ENCODE assay signal across 21 cellular contexts in the genomic region with DNA sequence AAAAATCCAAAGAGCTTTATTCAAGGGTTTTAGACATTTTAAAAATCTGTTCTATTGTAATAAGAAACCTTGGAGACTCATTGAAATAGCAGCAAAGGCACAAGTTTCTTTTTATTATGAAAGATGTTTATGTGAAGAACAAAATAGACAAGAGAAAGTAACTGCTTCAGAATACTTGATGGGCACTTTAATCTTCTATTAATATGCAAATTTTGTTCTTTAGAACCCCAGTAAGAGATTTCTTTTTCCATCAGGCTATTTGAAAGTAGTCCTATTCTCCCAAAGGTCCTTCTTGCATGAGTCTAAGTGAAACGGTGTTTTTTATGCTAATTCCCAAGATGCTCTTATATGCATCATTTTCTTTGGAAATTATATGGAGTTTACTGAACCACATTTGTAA.
"Had no signal": no experiment of that assay in that cellular context is flagged by ENCODE, and none has a peak within 500 bp of the region (broad histone marks: within the 10 kb centered on the region; RNA-seq: fewer than 3 reads in every experiment).

No MANE protein-coding gene starts in this region.

- H3K27ac Mint-ChIP-seq: IgD-negative memory B cell had no signal

- H3K9ac ChIP-seq: KMS-11 had no signal

- H3K27ac ChIP-seq: KMS-11, SJSA1, SK-N-MC had no signal

- H3K27me3 ChIP-seq: SJSA1 had no signal

- H3K9me3 ChIP-seq: SJSA1 had no signal

- DNase-seq: Kasumi-1, MM.1S, NCI-H1092 treated with DMSO at 0.1 percent for 48 hours, NCI-H1436, NCI-H187, NCI-H2029, NCI-H2081 treated with DMSO at 0.1 percent for 48 hours, NCI-H226, NCI-H446, NCI-H510A, NCI-H524 treated with DMSO at 0.1 percent for 48 hours, NCI-H69, NCI-H774, Right ventricle myocardium superior, RPMI8226, SIG-M5 had no signal

- H3K4me1 Mint-ChIP-seq: IgD-negative memory B cell had no signal

- ATAC-seq: K562 had no signal

- H3K36me3 ChIP-seq: SJSA1 had no signal

- H3K4me3 ChIP-seq: K562, SJSA1, SK-N-MC had no signal

- H3K4me3 Mint-ChIP-seq: IgD-negative memory B cell had no signal

- H3K27me3 Mint-ChIP-seq: IgD-negative memory B cell had no signal

- H3K4me2 ChIP-seq: KMS-11 had no signal
